26 cellular contexts compared by ENCODE assay signal in genomic region chr3:95408464-95408862, GRCh38.
DNase-seq lines count a peak whose midpoint lies in the region; ATAC-seq, FAIRE-seq and TF ChIP-seq lines count a peak whose summit lies in the region.
"Had no signal": no experiment of that assay in that cellular context is flagged by ENCODE, and none has a peak within 500 bp of the region (broad histone marks: within the 10 kb centered on the region; RNA-seq: fewer than 3 reads in every experiment).

No MANE protein-coding gene starts in this region.

- no peaks in the 10 kb centered on the region for H3K4me1 Mint-ChIP-seq in activated CD4-positive, alpha-beta T cell treated with anti-CD3 and anti-CD28 coated beads for 36 hours
- H3K4me1 Mint-ChIP-seq: CD8-positive, alpha-beta memory T cell; IgD-negative memory B cell had no signal

- H2AFZ ChIP-seq in H1 (ENCODE audit: low read length), result peak overlapping the region; percentile 68; the same call in 1 of the 2 replicates
- H2AFZ ChIP-seq: GM23248 had no signal

- TF ChIP-seq CTCF in H1 (IDR thresholded peaks at IDR 0.05; ENCODE audit: control extremely low read depth in 1 of 3, insufficient read depth in 1 of 3, low read depth in 1 of 3, low read length in 3 of 3) (no peak), dorsolateral prefrontal cortex (IDR thresholded peaks at IDR 0.05 in 54 of 56, conservative IDR thresholded peaks at IDR 0.05 in 2 of 56; ENCODE audit: low read depth in 1 of 56, partially characterized antibody in 56 of 56) (no peak)

- no peaks in the 10 kb centered on the region for H3K79me2 ChIP-seq in H1 (ENCODE audit: control insufficient read depth in 1 of 2, insufficient read depth in 2 of 2, low read length in 2 of 2)

- no peak overlapping the region for H3K4me3 Mint-ChIP-seq in activated CD4-positive, alpha-beta T cell treated with anti-CD3 and anti-CD28 coated beads for 36 hours
- H3K4me3 Mint-ChIP-seq: CD8-positive, alpha-beta memory T cell; IgD-negative memory B cell had no signal

- H3K9ac ChIP-seq in HUES64 (ENCODE audit: low read depth, low read length) (no peak overlapping the region), H1 (replicated peaks in 1 of 4; ENCODE audit: extremely low read depth in 1 of 4, low read depth in 3 of 4, low read length in 3 of 4) (no peak overlapping the region)
- H3K9ac ChIP-seq: GM23248 had no signal

- no peak for TF ChIP-seq POLR2A in H1 (IDR thresholded peaks at IDR 0.05; ENCODE audit: control extremely low read depth in 1 of 2, low read depth in 2 of 2, low read length in 2 of 2)

- H3K23ac ChIP-seq in H1 (ENCODE audit: insufficient read length), result no peak overlapping the region

- CTCF ChIA-PET in H1 (lab: Charles Lee; ENCODE audit: partially characterized antibody), result interaction anchor here (0.6 to 1.5 kb wide), 3 partner anchors 546 to 1371 kb away, joined by 3 to 5 read pairs (median 3); no protein-coding TSS in a partner anchor
- CTCF ChIA-PET in activated CD4-positive, alpha-beta T cell treated with anti-CD3 and anti-CD28 coated beads for 36 hours (lab: Charles Lee), result no interaction called here

- H3K36me3 Mint-ChIP-seq in activated CD4-positive, alpha-beta T cell treated with anti-CD3 and anti-CD28 coated beads for 36 hours (ENCODE audit: low read depth), result no peaks in the 10 kb centered on the region
- H3K36me3 Mint-ChIP-seq: CD8-positive, alpha-beta memory T cell; IgD-negative memory B cell had no signal

- H4K5ac ChIP-seq in H1 (ENCODE audit: insufficient read length, low read depth, low read length), result peak overlapping the region; percentile 28

- peak overlapping the region; percentile 76 for H2BK120ac ChIP-seq in H1 (replicated peaks; ENCODE audit: low read depth, low read length)

- peak overlapping the region; percentile 67; the same call in 1 of the 2 replicates for H2BK5ac ChIP-seq in H1 (ENCODE audit: low read depth, low read length)

- no peak for DNase-seq in H1 (ENCODE audit: low read depth in 1 of 2, low spot score in 2 of 2)
- DNase-seq in left lobe of liver (ENCODE audit: low spot score), result no peak
- DNase-seq in dermis blood vessel endothelial cell, result no peak
- no peak for DNase-seq in activated CD4-positive, alpha-beta T cell treated with anti-CD3 and anti-CD28 coated beads for 36 hours
- DNase-seq in dorsolateral prefrontal cortex, result no peak
- DNase-seq: ACHN; C1 segment of cervical spinal cord; CD8-positive, alpha-beta memory T cell; DMS53; EL; GM23248; Karpas-422; MG63; NCI-H1092; NCI-H1436 treated with DMSO at 0.1 percent for 48 hours; NCI-H2029; NCI-H446; NCI-H69; NK-92 treated with Interleukin-12 subunit alpha and Interleukin-12 subunit beta, amount 100 ng/mL, for 24 hours; Peyer's patch had no signal

- no peak overlapping the region for H4K8ac ChIP-seq in H1 (ENCODE audit: extremely low read depth, insufficient read depth, low read length)

- peaks cover 3% of the 10 kb centered on the region for H3K9me3 Mint-ChIP-seq in activated CD4-positive, alpha-beta T cell treated with anti-CD3 and anti-CD28 coated beads for 36 hours (ENCODE audit: low read depth)
- H3K9me3 Mint-ChIP-seq: IgD-negative memory B cell had no signal

- H2BK12ac ChIP-seq in H1 (ENCODE audit: low read depth, low read length), result peak overlapping the region; percentile 89

- no peaks in the 10 kb centered on the region for H4K20me1 ChIP-seq in H1 (replicated peaks in 1 of 2; ENCODE audit: control insufficient read depth in 1 of 2, insufficient read depth in 2 of 2, low read length in 2 of 2)

- no peak overlapping the region for H3K14ac ChIP-seq in H1 (ENCODE audit: insufficient read length)

- H3K18ac ChIP-seq in H1 (ENCODE audit: extremely low read depth, low read length), result peak overlapping the region; percentile 71; the same call in 1 of the 2 replicates

- no peaks in the 10 kb centered on the region for H3K27me3 ChIP-seq in HUES64 (ENCODE audit: insufficient read depth, low read length)
- H3K27me3 ChIP-seq in H1 (replicated peaks in 1 of 4; ENCODE audit: control insufficient read depth in 3 of 4, extremely low read depth in 1 of 4, insufficient read depth in 3 of 4, low read length in 3 of 4), result no peaks in the 10 kb centered on the region
- H3K27me3 ChIP-seq in dorsolateral prefrontal cortex, result peaks cover 0 to 2% (median 0%) of the 10 kb centered on the region in 45 donors
- H3K27me3 ChIP-seq: MG63, Peyer's patch, SJSA1 had no signal

- no peaks in the 10 kb centered on the region for H3K79me1 ChIP-seq in H1 (ENCODE audit: low read depth, low read length)

- intact Hi-C loops in activated CD4-positive, alpha-beta T cell treated with anti-CD3 and anti-CD28 coated beads for 36 hours (cut with DNase I, micrococcal nuclease), result no loop called here
- intact Hi-C loops in dorsolateral prefrontal cortex (cut with DNase I), result no loop called here

- H3K27me3 Mint-ChIP-seq in activated CD4-positive, alpha-beta T cell treated with anti-CD3 and anti-CD28 coated beads for 36 hours, result no peaks in the 10 kb centered on the region
- H3K27me3 Mint-ChIP-seq: CD8-positive, alpha-beta memory T cell; IgD-negative memory B cell had no signal

- 66% methylated on average over 3 of the region's 3 CpGs for WGBS in HUES64
- 69% methylated on average over 3 of the region's 3 CpGs; no CpG with 5 or more reads in 1 of the 2 experiments for WGBS in H1 (ENCODE audit: extremely low coverage in 1 of 2, insufficient coverage in 1 of 2, insufficient read length in 1 of 2, insufficient replicate concordance in 2 of 2, low coverage in 1 of 2, low lambda C conversion rate in 2 of 2, missing lambda C conversion rate in 1 of 2), 2 experiments

- H3K23me2 ChIP-seq in H1 (ENCODE audit: low read depth, low read length), result no peaks in the 10 kb centered on the region; the same call in 1 of the 2 replicates

- H3K4me3 ChIP-seq in HUES64 (ENCODE audit: low read length) (no peak overlapping the region), H1 (ENCODE audit: extremely low read depth in 1 of 4, insufficient read depth in 2 of 4, low read depth in 3 of 4, low read length in 4 of 4) (no peak overlapping the region), dorsolateral prefrontal cortex (no peak overlapping the region)
- H3K4me3 ChIP-seq: GM23248, MG63, Peyer's patch, SJSA1 had no signal

- H2AK5ac ChIP-seq in H1 (ENCODE audit: low read depth, low read length), result no peak overlapping the region

- H3K4ac ChIP-seq in H1 (replicated peaks; ENCODE audit: insufficient read length, low read depth, low read length), result no peak overlapping the region

- TF ChIP-seq EP300 in H1 (IDR thresholded peaks at IDR 0.05; ENCODE audit: borderline replicate concordance in 1 of 2, low read depth in 2 of 2, low read length in 2 of 2), result no peak

- ATAC-seq in left lobe of liver (peak; percentile 41), GM21619 (IDR thresholded peaks at IDR 0.05; ENCODE audit: unreplicated experiment) (no peak)
- no peak for ATAC-seq in activated CD4-positive, alpha-beta T cell treated with anti-CD3 and anti-CD28 coated beads for 36 hours

- H3K9me3 ChIP-seq in HUES64 (ENCODE audit: insufficient read depth, low read depth, low read length) (peaks cover 5% of the 10 kb centered on the region; the same call in 1 of the 2 replicates), H1 (ENCODE audit: insufficient read depth in 2 of 2, low read depth in 1 of 2, low read length in 1 of 2) (peaks cover 7 to 8% of the 10 kb centered on the region in 2 experiments; a peak in 3 of 4 replicates)
- H3K9me3 ChIP-seq: MG63, Peyer's patch, SJSA1 had no signal

- peak overlapping the region in 1 of 2 experiments; percentile 32; a peak in 1 of 4 replicates for H3K4me2 ChIP-seq in H1 (ENCODE audit: insufficient read depth in 1 of 2, low read depth in 2 of 2, low read length in 2 of 2)

- H3K27ac ChIP-seq in HUES64 (ENCODE audit: low read depth, low read length) (peak overlapping the region; percentile 54), H1 (ENCODE audit: low read depth, low read length) (no peak overlapping the region), dorsolateral prefrontal cortex (no peak overlapping the region)
- H3K27ac ChIP-seq: GM23248, Peyer's patch, SJSA1 had no signal

- no peak overlapping the region for H2BK15ac ChIP-seq in H1 (ENCODE audit: low read length)

- no peaks in the 10 kb centered on the region for H3K36me3 ChIP-seq in HUES64 (ENCODE audit: insufficient read depth, low read length)
- peaks cover 0 to 4% (median 0%) of the 10 kb centered on the region in 4 experiments; a peak in 2 of 8 replicates for H3K36me3 ChIP-seq in H1 (ENCODE audit: control insufficient read depth in 2 of 4, insufficient read depth in 4 of 4, low read length in 3 of 4)
- H3K36me3 ChIP-seq: MG63, Peyer's patch, SJSA1 had no signal

- H2BK20ac ChIP-seq in H1 (ENCODE audit: low read length), result no peak overlapping the region; the same call in 1 of the 2 replicates

- no peak overlapping the region for H4K91ac ChIP-seq in H1 (replicated peaks; ENCODE audit: insufficient read length, low read length)

- H3K27ac Mint-ChIP-seq in activated CD4-positive, alpha-beta T cell treated with anti-CD3 and anti-CD28 coated beads for 36 hours, result no peak overlapping the region
- H3K27ac Mint-ChIP-seq: CD8-positive, alpha-beta memory T cell; IgD-negative memory B cell had no signal

- TF ChIP-seq RAD21 in H1 (IDR thresholded peaks at IDR 0.05 in 1 of 2, conservative IDR thresholded peaks at IDR 0.05 in 1 of 2; ENCODE audit: low read depth in 2 of 2, low read length in 2 of 2), result peak in 1 of 2 experiments; percentile 8; a peak in 1 of 4 replicates

- no peak for FAIRE-seq in H1 (lab: Jason Lieb, UNC)
- FAIRE-seq: GM12891, GM19239 had no signal

- H3K56ac ChIP-seq in H1 (replicated peaks; ENCODE audit: insufficient read length, low read depth, low read length), result no peak overlapping the region

- peaks cover 14% of the 10 kb centered on the region; the same call in 1 of the 2 replicates for H3K4me1 ChIP-seq in HUES64 (ENCODE audit: insufficient read depth, low read length)
- peaks cover 0 to 7% (median 2%) of the 10 kb centered on the region in 4 experiments; a peak in 2 of 7 replicates for H3K4me1 ChIP-seq in H1 (replicated peaks in 1 of 4; ENCODE audit: control insufficient read depth in 3 of 4, insufficient read depth in 4 of 4, low read length in 3 of 4)
- H3K4me1 ChIP-seq: Peyer's patch, SJSA1 had no signal

- POLR2A ChIA-PET in H1 (lab: Charles Lee; ENCODE audit: partially characterized antibody), result interaction anchor here (0.9 kb wide), 1 partner anchor 61 kb away, joined by 3 read pairs; no protein-coding TSS in a partner anchor
- POLR2A ChIA-PET in activated CD4-positive, alpha-beta T cell treated with anti-CD3 and anti-CD28 coated beads for 36 hours (lab: Charles Lee), result no interaction called here

TF ChIP-seq in H1, 55 proteins besides CTCF, POLR2A, EP300 and RAD21 (continues in another document):
- TF ChIP-seq SIRT6 (IDR thresholded peaks at IDR 0.05; ENCODE audit: low read length) (no peak), MAX (IDR thresholded peaks at IDR 0.05) (peak; percentile 71), RBBP5 (IDR thresholded peaks at IDR 0.05; ENCODE audit: borderline replicate concordance, low read depth, low read length) (0 out of 2 replicates have a peak, but pooled peaks have one; percentile 13), YY1 (IDR thresholded peaks at IDR 0.05; ENCODE audit: low read depth, low read length) (peak; percentile 78; the same call in 1 of the 2 replicates)
